In the genomic region with DNA sequence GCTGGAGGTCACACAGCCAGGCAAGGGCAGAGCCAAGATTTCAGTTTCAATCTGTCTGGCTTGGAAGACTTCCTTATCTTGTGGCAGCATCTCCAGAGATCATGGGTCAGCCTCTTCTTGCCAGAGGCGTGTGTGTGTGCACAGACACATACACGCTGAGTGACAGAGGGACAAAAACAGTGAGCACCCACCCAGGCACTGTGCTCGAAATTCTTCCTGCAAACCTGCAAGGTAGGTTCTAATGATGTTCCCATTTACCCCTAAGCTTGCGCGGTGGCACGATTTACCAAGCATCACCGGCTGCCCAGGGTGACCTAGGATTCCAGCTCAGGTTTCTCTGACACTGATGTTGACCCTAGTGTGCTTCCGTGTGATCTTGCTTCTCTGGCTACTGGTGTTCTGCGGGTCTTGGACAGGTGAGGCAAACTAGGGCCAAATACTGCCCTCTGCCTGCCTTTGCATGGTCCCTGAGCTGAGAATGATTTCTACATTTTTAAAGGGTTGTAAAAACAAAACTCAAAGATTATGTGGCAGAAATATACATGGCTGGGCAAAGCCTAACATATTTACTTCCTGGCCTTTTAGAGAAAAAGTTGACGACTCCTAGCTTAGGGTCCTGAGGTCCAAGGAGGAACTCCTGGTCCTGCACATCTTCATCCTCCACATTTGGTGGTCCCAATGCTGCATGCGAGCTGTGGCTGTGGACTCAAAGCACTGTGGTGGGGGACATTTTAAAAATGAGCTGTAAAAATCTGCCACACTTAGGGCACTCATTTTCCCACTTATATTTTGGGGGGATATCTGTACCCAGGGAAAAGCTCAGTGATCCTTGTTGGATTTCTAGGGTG, we compare ENCODE assay signal across 8 cellular contexts.
A peak's percentile ranks its signal among the peaks of the same experiment; 100 is the strongest.
DNase-seq lines count a peak whose midpoint lies in the region; ATAC-seq, FAIRE-seq and TF ChIP-seq lines count a peak whose summit lies in the region.

No MANE protein-coding gene starts in this region.

- H3K23me2 ChIP-seq in H9 (ENCODE audit: insufficient read length, low read depth, low read length, poor library complexity, severe bottlenecking): no peaks in the 10 kb centered on the region

- peak; percentile 34 to 60; a peak in 4 of 5 replicates for TF ChIP-seq RAD21 in A549 (conservative IDR thresholded peaks at IDR 0.05 in 1 of 2, IDR thresholded peaks at IDR 0.05 in 1 of 2)

- POLR2A ChIA-PET in A549 (lab: Yijun Ruan, JAX): interaction anchor here (0.7 to 1.4 kb wide), 3 partner anchors 46 to 765 kb away, joined by 3 to 4 read pairs (median 3); no protein-coding TSS in a partner anchor
- POLR2A ChIA-PET in activated CD8-positive, alpha-beta T cell treated with anti-CD3 and anti-CD28 coated beads, Interleukin-2, amount 10 ng/mL, durations not matched to agents 7 days and 5 days (lab: Charles Lee): interaction anchor here (0.6 to 1.1 kb wide), 4 partner anchors 8 to 268 kb away, joined by 3 to 4 read pairs (median 4); no protein-coding TSS in a partner anchor

- no peak overlapping the region for H4K5ac ChIP-seq in H9 (ENCODE audit: insufficient read length, low read depth, low read length)

- no peak overlapping the region for H2AFZ ChIP-seq in H9 (ENCODE audit: low read length)

- H3K4me3 ChIP-seq in A549 (peak overlapping the region; percentile 58), iPS-18a (ENCODE audit: low read length) (peak overlapping the region; percentile 67)

- H3K9me3 ChIP-seq in A549 (0 out of 3 replicates have a peak, but pooled peaks cover under 1% of the 10 kb centered on the region), H9 (ENCODE audit: control insufficient read depth, low read depth, low read length) (no peaks in the 10 kb centered on the region), iPS-18a (ENCODE audit: control insufficient read depth, low read depth, low read length) (no peaks in the 10 kb centered on the region)

- H3K4ac ChIP-seq in H9 (ENCODE audit: low read depth, low read length): no peak overlapping the region

- no peak overlapping the region for H4K91ac ChIP-seq in H9 (ENCODE audit: insufficient read length, low read depth, low read length)

- TF ChIP-seq EP300 in A549 (IDR thresholded peaks at IDR 0.05): no peak

- no peak for FAIRE-seq in A549 (lab: Jason Lieb, UNC)

- H3K9me3 Mint-ChIP-seq in H9: no peaks in the 10 kb centered on the region; a peak in 1 of 5 replicates
- peaks cover 5% of the 10 kb centered on the region for H3K9me3 Mint-ChIP-seq in activated CD8-positive, alpha-beta T cell treated with anti-CD3 and anti-CD28 coated beads, Interleukin-2, amount 10 ng/mL, durations not matched to agents 7 days and 5 days (ENCODE audit: insufficient read depth)
- no peaks in the 10 kb centered on the region for H3K9me3 Mint-ChIP-seq in stimulated activated effector memory CD8-positive, alpha-beta T cell treated with anti-CD3 and anti-CD28 coated beads, Interleukin-12 subunit alpha, Interleukin-12 subunit beta, amount 100 ng/mL, for 72 hours

- H2BK15ac ChIP-seq in H9 (ENCODE audit: low read depth, low read length): no peak overlapping the region

- no peak overlapping the region for H3K23ac ChIP-seq in H9 (ENCODE audit: insufficient read length, low read depth, low read length)

- H3K4me1 ChIP-seq in A549 (peaks cover 15% of the 10 kb centered on the region), H9 (ENCODE audit: insufficient read depth, low read length) (peaks cover 2% of the 10 kb centered on the region; the same call in 1 of the 2 replicates), iPS-18a (ENCODE audit: control insufficient read depth, low read depth, low read length) (peaks cover 15% of the 10 kb centered on the region)

- no peak overlapping the region for H2AK5ac ChIP-seq in H9 (ENCODE audit: insufficient read length, low read length)

- TF ChIP-seq POLR2A in A549 (IDR thresholded peaks at IDR 0.05; ENCODE audit: low read length): no peak

- H4K8ac ChIP-seq in H9 (replicated peaks; ENCODE audit: insufficient read length, low read depth, low read length): no peak overlapping the region

- H3K4me2 ChIP-seq in A549 (peak overlapping the region; percentile 93), H9 (ENCODE audit: insufficient read depth, insufficient read length, low read length) (peak overlapping the region; percentile 70)

- H3K56ac ChIP-seq in H9 (ENCODE audit: insufficient read length, low read depth, low read length): no peak overlapping the region

- no peak overlapping the region for H3K9ac ChIP-seq in H9 (ENCODE audit: extremely low read depth, insufficient read length, low read length)
- H3K9ac ChIP-seq in iPS-18a (ENCODE audit: low read length): peak overlapping the region; percentile 56

- H2BK20ac ChIP-seq in H9 (ENCODE audit: low read depth, low read length, poor library complexity, severe bottlenecking): no peak overlapping the region

- no peak overlapping the region for H2BK120ac ChIP-seq in H9 (ENCODE audit: low read depth, low read length, poor library complexity, severe bottlenecking)

- H3K79me1 ChIP-seq in H9 (ENCODE audit: insufficient read depth, low read depth, low read length, poor library complexity, severe bottlenecking): no peaks in the 10 kb centered on the region

- no peaks in the 10 kb centered on the region for H4K20me1 ChIP-seq in H9 (ENCODE audit: control insufficient read depth, insufficient read depth, insufficient read length)

- H3K27ac ChIP-seq in A549 (peak overlapping the region; percentile 92 to 93), H9 (ENCODE audit: insufficient read length, low read depth, low read length) (no peak overlapping the region), iPS-18a (ENCODE audit: low read length) (no peak overlapping the region)

- H3K4me3 Mint-ChIP-seq in H9: peak overlapping the region; percentile 82 to 84
- H3K4me3 Mint-ChIP-seq in activated CD8-positive, alpha-beta T cell treated with anti-CD3 and anti-CD28 coated beads, Interleukin-2, amount 10 ng/mL, durations not matched to agents 7 days and 5 days: peak overlapping the region; percentile 86
- H3K4me3 Mint-ChIP-seq in stimulated activated effector memory CD8-positive, alpha-beta T cell treated with anti-CD3 and anti-CD28 coated beads, Interleukin-12 subunit alpha, Interleukin-12 subunit beta, amount 100 ng/mL, for 72 hours: peak overlapping the region; percentile 84

- no peak overlapping the region for H2BK12ac ChIP-seq in H9 (ENCODE audit: insufficient read length, low read depth, low read length)

- H3K27me3 ChIP-seq in H9 (ENCODE audit: insufficient read depth, low read length): no peaks in the 10 kb centered on the region
- no peaks in the 10 kb centered on the region for H3K27me3 ChIP-seq in iPS-18a (ENCODE audit: control insufficient read depth, insufficient read depth, low read length)

- TF ChIP-seq CTCF in A549 (IDR thresholded peaks at IDR 0.05): peak; percentile 29; the same call in 2 of the 3 replicates
- peak; percentile 54; the same call in 2 of the 3 replicates for TF ChIP-seq CTCF in H9 (conservative IDR thresholded peaks at IDR 0.05)

- no peak overlapping the region for H3K18ac ChIP-seq in H9 (ENCODE audit: insufficient read length, low read depth, low read length)

- H3K36me3 Mint-ChIP-seq in H9 (ENCODE audit: insufficient read depth in 1 of 3, low read depth in 3 of 3): no peaks in the 10 kb centered on the region
- peaks cover 2% of the 10 kb centered on the region for H3K36me3 Mint-ChIP-seq in activated CD8-positive, alpha-beta T cell treated with anti-CD3 and anti-CD28 coated beads, Interleukin-2, amount 10 ng/mL, durations not matched to agents 7 days and 5 days (ENCODE audit: low read depth)
- no peaks in the 10 kb centered on the region for H3K36me3 Mint-ChIP-seq in stimulated activated effector memory CD8-positive, alpha-beta T cell treated with anti-CD3 and anti-CD28 coated beads, Interleukin-12 subunit alpha, Interleukin-12 subunit beta, amount 100 ng/mL, for 72 hours

- peak overlapping the region in 2 of 3 experiments; percentile 88 to 95; a peak in 3 of 7 replicates for H3K27ac Mint-ChIP-seq in H9
- peak overlapping the region; percentile 97 for H3K27ac Mint-ChIP-seq in activated CD8-positive, alpha-beta T cell treated with anti-CD3 and anti-CD28 coated beads, Interleukin-2, amount 10 ng/mL, durations not matched to agents 7 days and 5 days
- H3K27ac Mint-ChIP-seq in stimulated activated effector memory CD8-positive, alpha-beta T cell treated with anti-CD3 and anti-CD28 coated beads, Interleukin-12 subunit alpha, Interleukin-12 subunit beta, amount 100 ng/mL, for 72 hours: peak overlapping the region; percentile 95

- H3T11ph ChIP-seq in H9 (ENCODE audit: low read length): no peak overlapping the region

- CTCF ChIA-PET in A549 (lab: Yijun Ruan, JAX): interaction anchor here (0.6 to 4.4 kb wide), 27 partner anchors 9 to 893 kb away, joined by 3 to 26 read pairs (median 4); no protein-coding TSS in a partner anchor
- CTCF ChIA-PET in activated CD8-positive, alpha-beta T cell treated with anti-CD3 and anti-CD28 coated beads, Interleukin-2, amount 10 ng/mL, durations not matched to agents 7 days and 5 days (lab: Charles Lee): interaction anchor here (0.7 to 1.5 kb wide), 10 partner anchors 9 to 256 kb away, joined by 3 to 8 read pairs (median 4); no protein-coding TSS in a partner anchor

- ATAC-seq in A549 (no peak; a peak in 1 of 6 replicates), HG03442 (IDR thresholded peaks at IDR 0.05; ENCODE audit: unreplicated experiment) (no peak), HG03196 (IDR thresholded peaks at IDR 0.05; ENCODE audit: unreplicated experiment) (no peak), HG03025 (IDR thresholded peaks at IDR 0.05; ENCODE audit: low FRiP score, unreplicated experiment) (no peak)
- no peak for ATAC-seq in activated CD8-positive, alpha-beta T cell treated with anti-CD3 and anti-CD28 coated beads, Interleukin-2, amount 10 ng/mL, durations not matched to agents 7 days and 5 days
- no peak for ATAC-seq in stimulated activated effector memory CD8-positive, alpha-beta T cell treated with anti-CD3 and anti-CD28 coated beads, Interleukin-12 subunit alpha, Interleukin-12 subunit beta, amount 100 ng/mL, for 72 hours

- 89% methylated on average over 11 of the region's 11 CpGs for WGBS in A549 (ENCODE audit: missing lambda C conversion rate)
- WGBS in H9 (ENCODE audit: extremely low coverage, insufficient read length, low lambda C conversion rate): no CpG with 5 or more reads among the region's 11 CpGs

- no peaks in the 10 kb centered on the region for H3K36me3 ChIP-seq in iPS-18a (ENCODE audit: control insufficient read depth, low read depth, low read length)

- DNase-seq in A549 (ENCODE audit: low read depth in 1 of 2, low spot score in 1 of 2): peak in 1 of 2 experiments; percentile 22
- DNase-seq in H9: peak; percentile 46
- DNase-seq in activated CD8-positive, alpha-beta T cell treated with anti-CD3 and anti-CD28 coated beads, Interleukin-2, amount 10 ng/mL, durations not matched to agents 7 days and 5 days: no peak
- peak in 1 of 2 donors; percentile 43 for DNase-seq in stimulated activated effector memory CD8-positive, alpha-beta T cell treated with anti-CD3 and anti-CD28 coated beads, Interleukin-12 subunit alpha, Interleukin-12 subunit beta, amount 100 ng/mL, for 72 hours (ENCODE audit: low spot score in 2 of 2)

- no peak overlapping the region for H2BK5ac ChIP-seq in H9 (ENCODE audit: insufficient read length, low read length)

- no peak overlapping the region; the same call in 1 of the 2 replicates for H3K14ac ChIP-seq in H9 (ENCODE audit: insufficient read depth, low read length)

- H3K27me3 Mint-ChIP-seq in H9 (ENCODE audit: low read depth): peaks cover 20% of the 10 kb centered on the region
- peaks cover 18% of the 10 kb centered on the region for H3K27me3 Mint-ChIP-seq in activated CD8-positive, alpha-beta T cell treated with anti-CD3 and anti-CD28 coated beads, Interleukin-2, amount 10 ng/mL, durations not matched to agents 7 days and 5 days (ENCODE audit: low read depth)

- no peaks in the 10 kb centered on the region for H3K79me2 ChIP-seq in H9 (ENCODE audit: insufficient read depth, low read length)

- H3K4me1 Mint-ChIP-seq in H9: peaks cover 29 to 31% of the 10 kb centered on the region in 2 experiments
- peaks cover 34% of the 10 kb centered on the region for H3K4me1 Mint-ChIP-seq in activated CD8-positive, alpha-beta T cell treated with anti-CD3 and anti-CD28 coated beads, Interleukin-2, amount 10 ng/mL, durations not matched to agents 7 days and 5 days (ENCODE audit: low read depth)
- peaks cover 14% of the 10 kb centered on the region for H3K4me1 Mint-ChIP-seq in stimulated activated effector memory CD8-positive, alpha-beta T cell treated with anti-CD3 and anti-CD28 coated beads, Interleukin-12 subunit alpha, Interleukin-12 subunit beta, amount 100 ng/mL, for 72 hours

Comparison
In these comparisons a context has a peak if more than half of its experiments do, and no peak if none do; other contexts are left out.
1. H3K27ac ChIP-seq: peak in A549 (2 of 2); none in H9 (single experiment) and iPS-18a (single experiment).
2. Peak in every context shown above with its lines, with median percentiles within 50 percentile points of each other: H3K27ac Mint-ChIP-seq and H3K4me3 Mint-ChIP-seq.